ENCODE assay signal across 1 cellular context in the genomic region with DNA sequence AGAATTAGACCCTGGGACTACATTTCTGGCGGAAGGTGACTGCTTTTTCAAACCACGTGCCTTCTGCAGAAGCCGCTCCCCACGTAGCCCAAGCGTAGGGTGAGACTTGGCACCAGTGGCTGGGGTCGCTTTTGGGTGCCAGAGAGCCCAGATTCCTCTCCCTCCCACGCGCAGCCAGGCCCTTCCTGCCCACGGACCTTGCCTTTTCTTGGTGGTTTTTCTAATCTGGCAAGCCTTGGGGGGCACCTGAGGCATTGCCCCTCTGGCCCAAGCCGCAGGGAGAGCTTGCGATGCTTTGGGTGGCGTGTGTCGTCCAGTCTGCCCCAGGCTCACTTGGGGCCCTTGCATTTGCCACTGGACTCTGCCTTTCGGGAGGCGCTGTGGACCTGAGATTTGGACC.
TF ChIP-seq lines count a peak whose summit lies in the region.

No MANE protein-coding gene starts in this region.

TF ChIP-seq in HEK293, 187 proteins besides CTCF, POLR2A, EP300 and RAD21 (continued from another document):
- TF ChIP-seq INSM2 (tag by site-specific recombination; IDR thresholded peaks at IDR 0.05) (no peak), EGR2 (tag by site-specific recombination; IDR thresholded peaks at IDR 0.05; ENCODE audit: low read depth) (0 out of 2 replicates have a peak, but pooled peaks have one; percentile 18)
TF ChIP-seq in HEK293: peak in this region for 2.
